Comparison of ENCODE assay signal across 1 cellular context in the genomic region with DNA sequence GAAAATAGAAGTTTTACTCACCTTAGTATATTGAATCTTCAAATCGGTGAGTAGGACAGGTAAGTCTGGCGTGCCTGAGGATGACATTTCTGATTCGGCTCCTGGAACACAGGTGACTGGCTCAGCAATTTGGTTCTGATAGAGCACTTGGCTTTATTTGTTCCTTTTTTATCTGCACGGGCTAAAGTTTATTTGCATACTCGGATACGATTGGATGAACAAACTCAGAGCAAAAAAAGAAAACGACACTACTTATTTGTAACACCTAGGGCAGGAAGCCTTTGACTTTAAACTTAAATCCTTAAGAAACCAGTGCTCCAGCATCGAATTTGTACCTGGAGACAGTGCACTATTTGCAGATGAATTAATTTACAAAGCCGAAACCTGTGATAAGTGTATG.
TF ChIP-seq lines count a peak whose summit lies in the region.

Gene ALDH1A1 (minus strand): TSS at position 140 of the 400 bp plus-strand sequence. CDS start 53 bp downstream, at position 87.

TF ChIP-seq in SK-N-SH, 30 proteins besides CTCF, POLR2A, EP300 and RAD21 (continued from another document):
- TF ChIP-seq, protein P1, sequence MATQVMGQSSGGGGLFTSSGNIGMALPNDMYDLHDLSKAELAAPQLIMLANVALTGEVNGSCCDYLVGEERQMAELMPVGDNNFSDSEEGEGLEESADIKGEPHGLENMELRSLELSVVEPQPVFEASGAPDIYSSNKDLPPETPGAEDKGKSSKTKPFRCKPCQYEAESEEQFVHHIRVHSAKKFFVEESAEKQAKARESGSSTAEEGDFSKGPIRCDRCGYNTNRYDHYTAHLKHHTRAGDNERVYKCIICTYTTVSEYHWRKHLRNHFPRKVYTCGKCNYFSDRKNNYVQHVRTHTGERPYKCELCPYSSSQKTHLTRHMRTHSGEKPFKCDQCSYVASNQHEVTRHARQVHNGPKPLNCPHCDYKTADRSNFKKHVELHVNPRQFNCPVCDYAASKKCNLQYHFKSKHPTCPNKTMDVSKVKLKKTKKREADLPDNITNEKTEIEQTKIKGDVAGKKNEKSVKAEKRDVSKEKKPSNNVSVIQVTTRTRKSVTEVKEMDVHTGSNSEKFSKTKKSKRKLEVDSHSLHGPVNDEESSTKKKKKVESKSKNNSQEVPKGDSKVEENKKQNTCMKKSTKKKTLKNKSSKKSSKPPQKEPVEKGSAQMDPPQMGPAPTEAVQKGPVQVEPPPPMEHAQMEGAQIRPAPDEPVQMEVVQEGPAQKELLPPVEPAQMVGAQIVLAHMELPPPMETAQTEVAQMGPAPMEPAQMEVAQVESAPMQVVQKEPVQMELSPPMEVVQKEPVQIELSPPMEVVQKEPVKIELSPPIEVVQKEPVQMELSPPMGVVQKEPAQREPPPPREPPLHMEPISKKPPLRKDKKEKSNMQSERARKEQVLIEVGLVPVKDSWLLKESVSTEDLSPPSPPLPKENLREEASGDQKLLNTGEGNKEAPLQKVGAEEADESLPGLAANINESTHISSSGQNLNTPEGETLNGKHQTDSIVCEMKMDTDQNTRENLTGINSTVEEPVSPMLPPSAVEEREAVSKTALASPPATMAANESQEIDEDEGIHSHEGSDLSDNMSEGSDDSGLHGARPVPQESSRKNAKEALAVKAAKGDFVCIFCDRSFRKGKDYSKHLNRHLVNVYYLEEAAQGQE (IDR thresholded peaks at IDR 0.05; ENCODE audit: low read depth, low read length): no peak
- TF ChIP-seq NRF1 (IDR thresholded peaks at IDR 0.05; ENCODE audit: low read depth, low read length) (no peak), TAF1 (IDR thresholded peaks at IDR 0.05; ENCODE audit: borderline replicate concordance, low read depth, low read length) (no peak), TCF12 (IDR thresholded peaks at IDR 0.05) (no peak), ZBTB33 (IDR thresholded peaks at IDR 0.05; ENCODE audit: borderline replicate concordance, low read depth) (no peak), FOXM1 (IDR thresholded peaks at IDR 0.05; ENCODE audit: low read depth) (no peak), MXI1 (IDR thresholded peaks at IDR 0.05; ENCODE audit: low read depth, low read length) (no peak), FOXJ3 (CRISPR knock-in tag; IDR thresholded peaks at IDR 0.05) (no peak), SIN3A (IDR thresholded peaks at IDR 0.05; ENCODE audit: borderline replicate concordance, low read depth, low read length) (no peak), USF1 (IDR thresholded peaks at IDR 0.05; ENCODE audit: borderline replicate concordance, low read depth) (no peak), RXRA (IDR thresholded peaks at IDR 0.05; ENCODE audit: borderline replicate concordance, low read depth) (no peak), TEAD4 (IDR thresholded peaks at IDR 0.05; ENCODE audit: borderline replicate concordance, insufficient read depth) (no peak), YY1 (IDR thresholded peaks at IDR 0.05; ENCODE audit: low read depth) (no peak)
- TF ChIP-seq, protein P2, sequence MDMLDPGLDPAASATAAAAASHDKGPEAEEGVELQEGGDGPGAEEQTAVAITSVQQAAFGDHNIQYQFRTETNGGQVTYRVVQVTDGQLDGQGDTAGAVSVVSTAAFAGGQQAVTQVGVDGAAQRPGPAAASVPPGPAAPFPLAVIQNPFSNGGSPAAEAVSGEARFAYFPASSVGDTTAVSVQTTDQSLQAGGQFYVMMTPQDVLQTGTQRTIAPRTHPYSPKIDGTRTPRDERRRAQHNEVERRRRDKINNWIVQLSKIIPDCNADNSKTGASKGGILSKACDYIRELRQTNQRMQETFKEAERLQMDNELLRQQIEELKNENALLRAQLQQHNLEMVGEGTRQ (IDR thresholded peaks at IDR 0.05; ENCODE audit: borderline replicate concordance, low read depth, low read length): no peak
TF ChIP-seq in SK-N-SH: peak in this region for 0.
